1 cellular context compared by ENCODE assay signal in genomic region chr18:35680139-35680551, GRCh38.
TF ChIP-seq lines count a peak whose summit lies in the region.

No MANE protein-coding gene starts in this region.

TF ChIP-seq in HepG2, 621 proteins besides CTCF, POLR2A, EP300 and RAD21 (continued from another document and continues in another):
- TF ChIP-seq ZGPAT (CRISPR knock-in tag; IDR thresholded peaks at IDR 0.05) (0 out of 2 replicates have a peak, but pooled peaks have one; percentile 32), ZNF607 (CRISPR knock-in tag; IDR thresholded peaks at IDR 0.05; ENCODE audit: borderline replicate concordance) (no peak), FOSL1 (CRISPR knock-in tag; IDR thresholded peaks at IDR 0.05; ENCODE audit: borderline replicate concordance) (no peak), ZNF891 (CRISPR knock-in tag; IDR thresholded peaks at IDR 0.05) (no peak), NR2F6 (IDR thresholded peaks at IDR 0.05) (peak; percentile 46; the same call in 1 of the 2 replicates), NR2F6 (CRISPR knock-in tag; IDR thresholded peaks at IDR 0.05) (peak; percentile 64; the same call in 1 of the 2 replicates), EED (CRISPR knock-in tag; IDR thresholded peaks at IDR 0.05) (no peak), ZKSCAN5 (CRISPR knock-in tag; IDR thresholded peaks at IDR 0.05) (no peak), THRA (CRISPR knock-in tag; IDR thresholded peaks at IDR 0.05; ENCODE audit: borderline replicate concordance) (no peak; the same call in 1 of the 2 replicates), ARID5B (CRISPR knock-in tag; IDR thresholded peaks at IDR 0.05) (peak; percentile 56), ZNF331 (CRISPR knock-in tag; IDR thresholded peaks at IDR 0.05) (no peak), ZUFSP (CRISPR knock-in tag; IDR thresholded peaks at IDR 0.05; ENCODE audit: borderline replicate concordance) (no peak), ZMYM3 (CRISPR knock-in tag; IDR thresholded peaks at IDR 0.05) (no peak), ZNF83 (CRISPR knock-in tag; IDR thresholded peaks at IDR 0.05; ENCODE audit: borderline replicate concordance) (no peak), SOX13 (IDR thresholded peaks at IDR 0.05) (no peak), SOX13 (CRISPR knock-in tag; conservative IDR thresholded peaks at IDR 0.05 in 1 of 2, IDR thresholded peaks at IDR 0.05 in 1 of 2) (peak in 1 of 2 experiments; percentile 71; a peak in 2 of 4 replicates), MTERF4 (CRISPR knock-in tag; IDR thresholded peaks at IDR 0.05) (no peak), XBP1 (CRISPR knock-in tag; IDR thresholded peaks at IDR 0.05) (no peak), CEBPB (IDR thresholded peaks at IDR 0.05; ENCODE audit: borderline replicate concordance, low read depth, low read length) (no peak), PHF5A (CRISPR knock-in tag; IDR thresholded peaks at IDR 0.05; ENCODE audit: low read depth, unreplicated experiment) (no peak), CENPBD1 (CRISPR knock-in tag; IDR thresholded peaks at IDR 0.05; ENCODE audit: borderline replicate concordance, low read depth) (no peak), TEAD3 (CRISPR knock-in tag; optimal IDR thresholded peaks at IDR 0.05; ENCODE audit: borderline replicate concordance) (no peak), ZNF839 (CRISPR knock-in tag; IDR thresholded peaks at IDR 0.05; ENCODE audit: borderline replicate concordance) (no peak), NFIC (IDR thresholded peaks at IDR 0.05; ENCODE audit: low read length) (peak; percentile 43; the same call in 1 of the 2 replicates), E2F5 (CRISPR knock-in tag; conservative IDR thresholded peaks at IDR 0.05) (no peak), ZNF589 (CRISPR knock-in tag; conservative IDR thresholded peaks at IDR 0.05) (no peak), RARG (CRISPR knock-in tag; IDR thresholded peaks at IDR 0.05; ENCODE audit: low read depth) (no peak), ZNF570 (CRISPR knock-in tag; IDR thresholded peaks at IDR 0.05; ENCODE audit: borderline replicate concordance) (no peak), IRF9 (CRISPR knock-in tag; IDR thresholded peaks at IDR 0.05; ENCODE audit: borderline replicate concordance) (no peak), ZHX2 (IDR thresholded peaks at IDR 0.05; ENCODE audit: low read depth) (no peak), ZHX2 (CRISPR knock-in tag; IDR thresholded peaks at IDR 0.05; ENCODE audit: borderline replicate concordance) (no peak), ZNF512B (CRISPR knock-in tag; IDR thresholded peaks at IDR 0.05; ENCODE audit: borderline replicate concordance) (no peak), HMG20A (CRISPR knock-in tag; IDR thresholded peaks at IDR 0.05; ENCODE audit: borderline replicate concordance) (0 out of 2 replicates have a peak, but pooled peaks have one; percentile 15)
